ENCODE assay signal across 10 cellular contexts in genomic region chr9:131271506-131271931, GRCh38. TPM values are rescaled to one million over a fixed set of nuclear protein-coding genes. Genes with fewer than 3 reads are reported as not detected.
DNase-seq lines count a peak whose midpoint lies in the region; ATAC-seq and TF ChIP-seq lines count a peak whose summit lies in the region.
"Had no signal": no experiment of that assay in that cellular context is flagged by ENCODE, and none has a peak within 500 bp of the region (broad histone marks: within the 10 kb centered on the region; RNA-seq: fewer than 3 reads in every experiment).

No MANE protein-coding gene starts in this region.

- peak overlapping the region; percentile 97 for H3K27ac Mint-ChIP-seq in activated CD4-positive, alpha-beta memory T cell treated with anti-CD3 and anti-CD28 coated beads, Interleukin-2, amount 10 ng/mL, durations not matched to agents 7 days and 5 days
- peak overlapping the region; percentile 51 for H3K27ac Mint-ChIP-seq in stimulated activated naive B cell treated with anti-CD40 and anti-IgM and Interleukin-4, amounts not matched to agents 10 μg/mL and 1 μg/mL and 100 μg/mL, for 72 hours

- WGBS in heart right ventricle, 2 donors, result 51 to 58% methylated on average over 6 of the region's 6 CpGs
- 74 to 80% methylated on average over 6 of the region's 6 CpGs for WGBS in lower leg skin, 2 donors

- H3K36me3 ChIP-seq in H7 (replicated peaks; ENCODE audit: control insufficient read depth, insufficient read depth, low read length) (no peaks in the 10 kb centered on the region), heart right ventricle (no peaks in the 10 kb centered on the region)

- ATAC-seq in heart right ventricle (no peak), HG03342 (IDR thresholded peaks at IDR 0.05; ENCODE audit: unreplicated experiment) (no peak)
- ATAC-seq in stimulated activated naive B cell treated with anti-CD40 and anti-IgM and Interleukin-4, amounts not matched to agents 10 μg/mL and 1 μg/mL and 100 μg/mL, for 72 hours (replicated peaks), result no peak

- no peaks in the 10 kb centered on the region for H3K27me3 Mint-ChIP-seq in activated CD4-positive, alpha-beta memory T cell treated with anti-CD3 and anti-CD28 coated beads, Interleukin-2, amount 10 ng/mL, durations not matched to agents 7 days and 5 days
- no peaks in the 10 kb centered on the region for H3K27me3 Mint-ChIP-seq in stimulated activated naive B cell treated with anti-CD40 and anti-IgM and Interleukin-4, amounts not matched to agents 10 μg/mL and 1 μg/mL and 100 μg/mL, for 72 hours

- intact Hi-C loops in heart right ventricle (cut with DNase I) (loop anchor here in 4 of 10 donors (5.0 to 10.0 kb wide), 3 partner anchors 63 to 94 kb away; no protein-coding TSS in a partner anchor), lower leg skin (cut with DNase I; ENCODE audit: low total_unique reads) (no loop called here)

- in situ Hi-C loops in G401 (cut with HindIII; ENCODE audit: low sequenced_read_pairs), result no loop called here

- H3K4me3 ChIP-seq in H7 (ENCODE audit: insufficient read depth, low read depth, low read length), result no peak overlapping the region
- peak overlapping the region in 4 of 10 donors; percentile 5 to 86 (median 51) for H3K4me3 ChIP-seq in heart right ventricle
- H3K4me3 ChIP-seq in lower leg skin (ENCODE audit: low read depth, poor library complexity, severe bottlenecking), result no peak overlapping the region

- H3K4me3 Mint-ChIP-seq in activated CD4-positive, alpha-beta memory T cell treated with anti-CD3 and anti-CD28 coated beads, Interleukin-2, amount 10 ng/mL, durations not matched to agents 7 days and 5 days, result peak overlapping the region; percentile 89
- H3K4me3 Mint-ChIP-seq in stimulated activated naive B cell treated with anti-CD40 and anti-IgM and Interleukin-4, amounts not matched to agents 10 μg/mL and 1 μg/mL and 100 μg/mL, for 72 hours, result peak overlapping the region; percentile 60 to 90

- POLR2A ChIA-PET in activated CD4-positive, alpha-beta memory T cell treated with anti-CD3 and anti-CD28 coated beads, Interleukin-2, amount 10 ng/mL, durations not matched to agents 7 days and 5 days (lab: Charles Lee), result interaction anchor here (1.0 to 14.3 kb wide), 6 partner anchors 15 to 406 kb away, joined by 3 to 557 read pairs (median 12); partner anchors contain the start of gene NUP214

- no peak for TF ChIP-seq POLR2A in lower leg skin (IDR thresholded peaks at IDR 0.05)

- TF ChIP-seq CTCF in heart right ventricle (IDR thresholded peaks at IDR 0.05), result no peak
- TF ChIP-seq CTCF in lower leg skin (IDR thresholded peaks at IDR 0.05), result no peak

- H3K36me3 Mint-ChIP-seq in activated CD4-positive, alpha-beta memory T cell treated with anti-CD3 and anti-CD28 coated beads, Interleukin-2, amount 10 ng/mL, durations not matched to agents 7 days and 5 days (ENCODE audit: low read depth), result peaks cover 71% of the 10 kb centered on the region
- peaks cover 3 to 16% of the 10 kb centered on the region in 2 donors for H3K36me3 Mint-ChIP-seq in stimulated activated naive B cell treated with anti-CD40 and anti-IgM and Interleukin-4, amounts not matched to agents 10 μg/mL and 1 μg/mL and 100 μg/mL, for 72 hours

- H3K27me3 ChIP-seq in H7 (ENCODE audit: control insufficient read depth, insufficient read depth, low read length) (peaks cover 13% of the 10 kb centered on the region), heart right ventricle (no peaks in the 10 kb centered on the region)

- H3K9me3 ChIP-seq in heart right ventricle, result no peaks in the 10 kb centered on the region

- peaks cover 37 to 91% (median 75%) of the 10 kb centered on the region in 9 donors for H3K4me1 ChIP-seq in heart right ventricle

- H3K9me3 Mint-ChIP-seq in activated CD4-positive, alpha-beta memory T cell treated with anti-CD3 and anti-CD28 coated beads, Interleukin-2, amount 10 ng/mL, durations not matched to agents 7 days and 5 days, result no peaks in the 10 kb centered on the region
- H3K9me3 Mint-ChIP-seq in stimulated activated naive B cell treated with anti-CD40 and anti-IgM and Interleukin-4, amounts not matched to agents 10 μg/mL and 1 μg/mL and 100 μg/mL, for 72 hours, result no peaks in the 10 kb centered on the region

- CTCF ChIA-PET in activated CD4-positive, alpha-beta memory T cell treated with anti-CD3 and anti-CD28 coated beads, Interleukin-2, amount 10 ng/mL, durations not matched to agents 7 days and 5 days (lab: Charles Lee), result interaction anchor here (1.4 to 11.4 kb wide), 3 partner anchors 18 to 92 kb away, joined by 3 to 189 read pairs (median 6); no protein-coding TSS in a partner anchor

- peak overlapping the region; percentile 65 to 99 (median 96) for H3K27ac ChIP-seq in heart right ventricle
- H3K27ac ChIP-seq: epithelial cell of prostate had no signal

- peaks cover 50% of the 10 kb centered on the region for H3K4me1 Mint-ChIP-seq in activated CD4-positive, alpha-beta memory T cell treated with anti-CD3 and anti-CD28 coated beads, Interleukin-2, amount 10 ng/mL, durations not matched to agents 7 days and 5 days
- peaks cover 44 to 75% of the 10 kb centered on the region in 2 donors for H3K4me1 Mint-ChIP-seq in stimulated activated naive B cell treated with anti-CD40 and anti-IgM and Interleukin-4, amounts not matched to agents 10 μg/mL and 1 μg/mL and 100 μg/mL, for 72 hours

- DNase-seq in H7 (peak; percentile 35), heart right ventricle (no peak), lower leg skin (ENCODE audit: low spot score in 2 of 2) (no peak), G401 (ENCODE audit: low spot score) (no peak)
- DNase-seq in activated CD4-positive, alpha-beta memory T cell treated with anti-CD3 and anti-CD28 coated beads, Interleukin-2, amount 10 ng/mL, durations not matched to agents 7 days and 5 days, result no peak
- no peak for DNase-seq in stimulated activated naive B cell treated with anti-CD40 and anti-IgM and Interleukin-4, amounts not matched to agents 10 μg/mL and 1 μg/mL and 100 μg/mL, for 72 hours
- DNase-seq: mammary epithelial cell, MM.1S had no signal

RNA-seq across cellular contexts. Expression of gene FAM78A, which starts 4.8 kb away (rescaled TPM):
- 1.6 and 3.4 TPM in 2 replicates for total RNA-seq in H7 (2014; rRNA removed; shearing (Covaris generic))
- total RNA-seq in activated CD4-positive, alpha-beta memory T cell treated with anti-CD3 and anti-CD28 coated beads, Interleukin-2, amount 10 ng/mL, durations not matched to agents 7 days and 5 days, result 10 to 100 TPM; 86.5 to 88.7 TPM
- total RNA-seq in heart right ventricle, result 10 to 100 TPM; 21.0 to 53.1 (median 32.3) TPM
- 10 to 100 TPM in 1 of 2 donors, 1 to 10 TPM in 1; 7.0 to 27.3 TPM for polyA plus RNA-seq in heart right ventricle
- total RNA-seq in lower leg skin, result 1 to 10 TPM in 2 of 4 donors, under 1 TPM in 2; 0.55 to 1.7 (median 1.2) TPM
- 4.4 and 7.4 TPM in 2 replicates for total RNA-seq in G401 (2014; rRNA removed; shearing (Covaris generic))

RNA-seq across cellular contexts. Expression of gene PLPP7, which starts 18.0 kb away (rescaled TPM):
- total RNA-seq in H7 (2014; rRNA removed; shearing (Covaris generic)), result 8.2 and 8.8 TPM in 2 replicates
- not detected for total RNA-seq in activated CD4-positive, alpha-beta memory T cell treated with anti-CD3 and anti-CD28 coated beads, Interleukin-2, amount 10 ng/mL, durations not matched to agents 7 days and 5 days
- total RNA-seq in heart right ventricle, result 100 to 1,000 TPM in 5 of 10 donors, 10 to 100 TPM in 5; 76.1 to 140 (median 102) TPM
- polyA plus RNA-seq in heart right ventricle, result 100 to 1,000 TPM in 1 of 2 donors, 10 to 100 TPM in 1; 42.6 to 129 TPM
- 1 to 10 TPM in 2 of 4 donors, under 1 TPM in 1, not detected in 1; 0.27 to 2.6 (median 1.1) TPM for total RNA-seq in lower leg skin
- total RNA-seq in G401 (2014; rRNA removed; shearing (Covaris generic)), result 6.4 and 8.2 TPM in 2 replicates
- polyA plus RNA-seq: mammary epithelial cell had no signal
